ENCODE assay signal across 1 cellular context in the genomic region with DNA sequence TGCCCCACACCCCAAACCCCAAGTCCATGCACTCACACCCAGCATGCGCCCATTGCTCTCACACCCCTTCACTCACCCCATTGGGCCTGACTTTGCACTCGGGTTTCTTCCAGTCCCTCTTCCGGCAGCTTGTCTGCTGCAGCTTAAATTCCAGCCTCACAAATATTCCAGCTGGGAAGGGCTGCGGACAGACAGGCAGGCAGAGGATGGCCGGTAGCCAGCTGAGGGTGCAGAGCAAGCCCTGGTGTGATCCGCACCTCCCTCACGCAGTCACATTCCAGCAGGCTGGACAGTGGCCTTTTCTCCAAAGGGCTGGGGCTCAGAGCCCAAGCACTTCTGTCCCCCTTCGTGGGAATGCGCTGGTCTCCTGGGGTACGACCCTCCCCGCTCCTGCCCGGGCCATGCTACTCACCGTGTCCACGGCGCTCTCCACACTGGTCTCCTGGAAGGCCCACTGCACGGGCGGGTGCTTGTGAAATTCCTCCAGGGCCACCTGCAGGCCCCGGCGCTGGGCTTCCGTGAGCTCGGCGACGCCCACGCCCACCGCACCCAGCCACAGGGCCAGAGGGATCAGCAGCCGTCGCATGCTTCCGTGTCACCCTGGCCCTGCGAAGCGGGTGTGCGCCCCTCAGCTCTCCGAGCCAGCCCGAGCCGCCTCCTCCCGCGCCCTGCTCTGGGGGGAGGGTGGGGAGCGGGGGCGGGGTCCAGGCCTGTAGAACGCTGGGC.
TF ChIP-seq lines count a peak whose summit lies in the region.

No MANE protein-coding gene starts in this region.

TF ChIP-seq in H1, 55 proteins besides CTCF, POLR2A, EP300 and RAD21:
- TF ChIP-seq, protein P1, sequence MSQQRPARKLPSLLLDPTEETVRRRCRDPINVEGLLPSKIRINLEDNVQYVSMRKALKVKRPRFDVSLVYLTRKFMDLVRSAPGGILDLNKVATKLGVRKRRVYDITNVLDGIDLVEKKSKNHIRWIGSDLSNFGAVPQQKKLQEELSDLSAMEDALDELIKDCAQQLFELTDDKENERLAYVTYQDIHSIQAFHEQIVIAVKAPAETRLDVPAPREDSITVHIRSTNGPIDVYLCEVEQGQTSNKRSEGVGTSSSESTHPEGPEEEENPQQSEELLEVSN (IDR thresholded peaks at IDR 0.05), result peak; percentile 49
- TF ChIP-seq PHF8 (conservative IDR thresholded peaks at IDR 0.05; ENCODE audit: low read depth, low read length), result 0 out of 2 replicates have a peak, but pooled peaks have one; percentile 12
- TF ChIP-seq MAX (IDR thresholded peaks at IDR 0.05), result peak; percentile 0; the same call in 1 of the 2 replicates
- peak; percentile 92 for TF ChIP-seq TEAD4 (IDR thresholded peaks at IDR 0.05; ENCODE audit: low read depth, low read length)
- TF ChIP-seq TAF1 (IDR thresholded peaks at IDR 0.05; ENCODE audit: low read depth, low read length), result 0 out of 2 replicates have a peak, but pooled peaks have one; percentile 20
- TF ChIP-seq TBP (IDR thresholded peaks at IDR 0.05; ENCODE audit: low read depth, low read length), result no peak
- peak; percentile 63; the same call in 1 of the 2 replicates for TF ChIP-seq CREB1 (IDR thresholded peaks at IDR 0.05)
- TF ChIP-seq SIN3A (conservative IDR thresholded peaks at IDR 0.05 in 1 of 2, IDR thresholded peaks at IDR 0.05 in 1 of 2; ENCODE audit: low read depth in 1 of 2, low read length in 2 of 2), result peak; percentile 70 to 75; a peak in 2 of 4 replicates
- TF ChIP-seq, protein P2, sequence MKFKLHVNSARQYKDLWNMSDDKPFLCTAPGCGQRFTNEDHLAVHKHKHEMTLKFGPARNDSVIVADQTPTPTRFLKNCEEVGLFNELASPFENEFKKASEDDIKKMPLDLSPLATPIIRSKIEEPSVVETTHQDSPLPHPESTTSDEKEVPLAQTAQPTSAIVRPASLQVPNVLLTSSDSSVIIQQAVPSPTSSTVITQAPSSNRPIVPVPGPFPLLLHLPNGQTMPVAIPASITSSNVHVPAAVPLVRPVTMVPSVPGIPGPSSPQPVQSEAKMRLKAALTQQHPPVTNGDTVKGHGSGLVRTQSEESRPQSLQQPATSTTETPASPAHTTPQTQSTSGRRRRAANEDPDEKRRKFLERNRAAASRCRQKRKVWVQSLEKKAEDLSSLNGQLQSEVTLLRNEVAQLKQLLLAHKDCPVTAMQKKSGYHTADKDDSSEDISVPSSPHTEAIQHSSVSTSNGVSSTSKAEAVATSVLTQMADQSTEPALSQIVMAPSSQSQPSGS (IDR thresholded peaks at IDR 0.05; ENCODE audit: low read length), result no peak
- TF ChIP-seq CHD1 (IDR thresholded peaks at IDR 0.05; ENCODE audit: low read depth, low read length), result no peak
- no peak for TF ChIP-seq RFX5 (IDR thresholded peaks at IDR 0.05; ENCODE audit: borderline replicate concordance, low read depth, low read length)
